Comparison of ENCODE assay signal across 8 cellular contexts in the genomic region with DNA sequence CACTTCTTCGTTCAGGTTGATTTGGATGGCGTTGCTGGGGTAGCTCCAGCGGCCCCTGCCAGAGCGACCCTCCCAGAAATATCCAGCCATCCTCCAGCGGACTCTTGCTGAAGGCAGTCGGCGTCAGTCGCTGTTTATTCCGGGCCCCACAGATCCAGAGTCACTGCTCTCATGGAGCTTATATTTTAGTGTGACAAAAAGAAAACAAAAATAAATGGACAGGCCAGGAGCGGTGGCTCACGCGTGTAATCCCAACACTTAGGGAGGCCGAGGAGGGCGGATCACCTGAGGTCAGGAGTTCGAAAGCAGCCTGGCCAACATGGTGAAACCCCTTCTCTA. TPM values are rescaled to one million over a fixed set of nuclear protein-coding genes. Genes with fewer than 3 reads are reported as not detected.
A peak's percentile ranks its signal among the peaks of the same experiment; 100 is the strongest.
DNase-seq lines count a peak whose midpoint lies in the region; ATAC-seq, FAIRE-seq and TF ChIP-seq lines count a peak whose summit lies in the region.

No MANE protein-coding gene starts in this region.

- H3K9me3 ChIP-seq in HEK293 (ENCODE audit: control insufficient read depth, insufficient read depth, low read depth, low read length) = no peaks in the 10 kb centered on the region
- H3K9me3 ChIP-seq in hepatocyte (ENCODE audit: low read depth) = no peaks in the 10 kb centered on the region
- no peaks in the 10 kb centered on the region for H3K9me3 ChIP-seq in smooth muscle cell (replicated peaks; ENCODE audit: low read depth)

- CTCF ChIA-PET in HEK293 (lab: Yijun Ruan, JAX) = interaction anchor here (0.5 to 5.5 kb wide), 6 partner anchors 13 to 691 kb away, joined by 3 to 45 read pairs (median 3); no protein-coding TSS in a partner anchor
- CTCF ChIA-PET in activated CD8-positive, alpha-beta T cell treated with anti-CD3 and anti-CD28 coated beads for 36 hours (lab: Charles Lee) = interaction anchor here (0.9 to 5.4 kb wide), 4 partner anchors 13 to 220 kb away, joined by 3 to 67 read pairs (median 4); a partner anchor contains a TSS

- H4K20me1 ChIP-seq in hepatocyte (ENCODE audit: insufficient read depth, poor library complexity, severe bottlenecking) (no peaks in the 10 kb centered on the region), smooth muscle cell (ENCODE audit: low read depth) (no peaks in the 10 kb centered on the region)

- H3K4me1 ChIP-seq in HEK293 (ENCODE audit: control insufficient read depth, insufficient read depth, low read length) (no peaks in the 10 kb centered on the region), hepatocyte (ENCODE audit: insufficient read depth) (peaks cover 13% of the 10 kb centered on the region), smooth muscle cell (ENCODE audit: low read depth) (peaks cover 6% of the 10 kb centered on the region)

- peaks cover 10% of the 10 kb centered on the region for H3K36me3 Mint-ChIP-seq in activated CD8-positive, alpha-beta T cell treated with anti-CD3 and anti-CD28 coated beads for 36 hours (ENCODE audit: low read depth)

- peak overlapping the region; percentile 86 for H3K4me2 ChIP-seq in hepatocyte
- peak overlapping the region; percentile 98 for H3K4me2 ChIP-seq in smooth muscle cell

- no peaks in the 10 kb centered on the region for H3K27me3 Mint-ChIP-seq in activated CD8-positive, alpha-beta T cell treated with anti-CD3 and anti-CD28 coated beads for 36 hours

- TF ChIP-seq CTCF in HEK293 (tag by site-specific recombination; IDR thresholded peaks at IDR 0.05) (no peak), hepatocyte (IDR thresholded peaks at IDR 0.05; ENCODE audit: poor library complexity) (no peak), smooth muscle cell (IDR thresholded peaks at IDR 0.05; ENCODE audit: borderline replicate concordance, insufficient read depth, poor library complexity, severe bottlenecking) (no peak), D721Med (IDR thresholded peaks at IDR 0.05; ENCODE audit: insufficient read depth, missing control alignments) (no peak)
- no peak for TF ChIP-seq CTCF in activated CD8-positive, alpha-beta T cell treated with anti-CD3 and anti-CD28 coated beads for 36 hours (IDR thresholded peaks at IDR 0.05)

- H3K4me1 Mint-ChIP-seq in activated CD8-positive, alpha-beta T cell treated with anti-CD3 and anti-CD28 coated beads for 36 hours (ENCODE audit: low read depth) = peaks cover 10% of the 10 kb centered on the region

- POLR2A ChIA-PET in HEK293 (lab: Yijun Ruan, JAX) = interaction anchor here (0.8 to 2.0 kb wide), 9 partner anchors 12 to 336 kb away, joined by 3 to 23 read pairs (median 5); a partner anchor contains a TSS
- POLR2A ChIA-PET in activated CD8-positive, alpha-beta T cell treated with anti-CD3 and anti-CD28 coated beads for 36 hours (lab: Charles Lee) = interaction anchor here (1.0 to 1.6 kb wide), 4 partner anchors 25 to 221 kb away, joined by 3 to 8 read pairs (median 4); a partner anchor contains a TSS

- DNase-seq in activated CD8-positive, alpha-beta T cell treated with anti-CD3 and anti-CD28 coated beads for 36 hours = no peak
- DNase-seq in hepatocyte (ENCODE audit: low spot score) (no peak), smooth muscle cell (lab: John Stamatoyannopoulos, UW; ENCODE audit: unreplicated experiment) (no peak), GM12892 (ENCODE audit: insufficient read length) (no peak), D721Med (ENCODE audit: insufficient read length, low spot score) (no peak), DMS153 (lab: John Stamatoyannopoulos, UW) (no peak)

- peaks cover 14 to 22% of the 10 kb centered on the region in 2 experiments for H3K36me3 ChIP-seq in HEK293 (ENCODE audit: control insufficient read depth in 2 of 2, insufficient read depth in 1 of 2, low read length in 2 of 2)
- no peaks in the 10 kb centered on the region for H3K36me3 ChIP-seq in hepatocyte (replicated peaks; ENCODE audit: insufficient read depth, low read depth)
- H3K36me3 ChIP-seq in smooth muscle cell (ENCODE audit: low read depth) = no peaks in the 10 kb centered on the region

- peak overlapping the region; percentile 94 for H3K9ac ChIP-seq in smooth muscle cell (ENCODE audit: low read depth)

- H3K9me3 Mint-ChIP-seq in activated CD8-positive, alpha-beta T cell treated with anti-CD3 and anti-CD28 coated beads for 36 hours = no peaks in the 10 kb centered on the region

- H3K27ac ChIP-seq in HEK293 (ENCODE audit: extremely low read depth, low read depth, low read length) = peak overlapping the region; percentile 69
- peak overlapping the region; percentile 96 for H3K27ac ChIP-seq in hepatocyte
- peak overlapping the region; percentile 96 for H3K27ac ChIP-seq in smooth muscle cell (ENCODE audit: low read depth)

- 8% methylated on average over 15 of the region's 15 CpGs for WGBS in hepatocyte (ENCODE audit: low lambda C conversion rate, missing lambda C conversion rate)
- 9% methylated on average over 15 of the region's 15 CpGs for WGBS in smooth muscle cell (ENCODE audit: low lambda C conversion rate)

- no peaks in the 10 kb centered on the region for H3F3A ChIP-seq in smooth muscle cell (ENCODE audit: low read depth)

- no peak for FAIRE-seq in GM12892 (lab: Jason Lieb, UNC)
- FAIRE-seq in D721Med (lab: Jason Lieb, UNC) = no peak

- H2AFZ ChIP-seq in hepatocyte (peak overlapping the region; percentile 87), smooth muscle cell (ENCODE audit: low read depth) (peak overlapping the region; percentile 87)

- H3K27ac Mint-ChIP-seq in activated CD8-positive, alpha-beta T cell treated with anti-CD3 and anti-CD28 coated beads for 36 hours = peak overlapping the region; percentile 81

- no peak for TF ChIP-seq POLR2A in GM12892 (IDR thresholded peaks at IDR 0.05; ENCODE audit: low read depth, low read length)

- intact Hi-C loops in activated CD8-positive, alpha-beta T cell treated with anti-CD3 and anti-CD28 coated beads for 36 hours (cut with micrococcal nuclease) = no loop called here

- peak; percentile 8 for ATAC-seq in activated CD8-positive, alpha-beta T cell treated with anti-CD3 and anti-CD28 coated beads for 36 hours
- no peak for ATAC-seq in GM19351 (IDR thresholded peaks at IDR 0.05; ENCODE audit: unreplicated experiment)

- H3K4me3 ChIP-seq in HEK293 (ENCODE audit: low read depth, low read length) (peak overlapping the region; percentile 84), hepatocyte (peak overlapping the region; percentile 83), smooth muscle cell (peak overlapping the region; percentile 95)

- H3K4me3 Mint-ChIP-seq in activated CD8-positive, alpha-beta T cell treated with anti-CD3 and anti-CD28 coated beads for 36 hours = peak overlapping the region; percentile 99

- H3K79me2 ChIP-seq in hepatocyte (peaks cover 30% of the 10 kb centered on the region), smooth muscle cell (ENCODE audit: low read depth) (peaks cover 11% of the 10 kb centered on the region)

- H3K27me3 ChIP-seq in hepatocyte (no peaks in the 10 kb centered on the region), smooth muscle cell (ENCODE audit: low read depth) (peaks cover 4% of the 10 kb centered on the region)

- H3K9me2 ChIP-seq in hepatocyte (replicated peaks; ENCODE audit: insufficient read depth) = no peaks in the 10 kb centered on the region

TF ChIP-seq in HEK293, 187 proteins besides CTCF, POLR2A, EP300 and RAD21 (continues in another document):
- TF ChIP-seq ZNF596 (tag by site-specific recombination; IDR thresholded peaks at IDR 0.05) (no peak), ZNF544 (tag by site-specific recombination; IDR thresholded peaks at IDR 0.05) (no peak), ZNF239 (tag by site-specific recombination; IDR thresholded peaks at IDR 0.05) (no peak), ZNF785 (tag by site-specific recombination; IDR thresholded peaks at IDR 0.05) (no peak), ZNF530 (tag by site-specific recombination; IDR thresholded peaks at IDR 0.05; ENCODE audit: low read depth) (no peak), TRIM28 (IDR thresholded peaks at IDR 0.05; ENCODE audit: borderline replicate concordance, low read length) (no peak), ZNF354C (tag by site-specific recombination; IDR thresholded peaks at IDR 0.05; ENCODE audit: borderline replicate concordance, low read depth) (no peak)
- TF ChIP-seq, protein P1, sequence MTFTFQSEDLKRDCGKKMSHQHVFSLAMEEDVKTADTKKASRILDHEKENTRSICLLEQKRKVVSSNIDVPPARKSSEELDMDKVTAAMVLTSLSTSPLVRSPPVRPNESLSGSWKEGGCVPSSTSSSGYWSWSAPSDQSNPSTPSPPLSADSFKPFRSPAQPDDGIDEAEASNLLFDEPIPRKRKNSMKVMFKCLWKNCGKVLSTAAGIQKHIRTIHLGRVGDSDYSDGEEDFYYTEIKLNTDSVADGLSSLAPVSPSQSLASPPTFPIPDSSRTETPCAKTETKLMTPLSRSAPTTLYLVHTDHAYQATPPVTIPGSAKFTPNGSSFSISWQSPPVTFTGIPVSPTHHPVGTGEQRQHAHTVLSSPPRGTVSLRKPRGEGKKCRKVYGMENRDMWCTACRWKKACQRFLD (tag by site-specific recombination; IDR thresholded peaks at IDR 0.05) = no peak
- TF ChIP-seq, protein P2, sequence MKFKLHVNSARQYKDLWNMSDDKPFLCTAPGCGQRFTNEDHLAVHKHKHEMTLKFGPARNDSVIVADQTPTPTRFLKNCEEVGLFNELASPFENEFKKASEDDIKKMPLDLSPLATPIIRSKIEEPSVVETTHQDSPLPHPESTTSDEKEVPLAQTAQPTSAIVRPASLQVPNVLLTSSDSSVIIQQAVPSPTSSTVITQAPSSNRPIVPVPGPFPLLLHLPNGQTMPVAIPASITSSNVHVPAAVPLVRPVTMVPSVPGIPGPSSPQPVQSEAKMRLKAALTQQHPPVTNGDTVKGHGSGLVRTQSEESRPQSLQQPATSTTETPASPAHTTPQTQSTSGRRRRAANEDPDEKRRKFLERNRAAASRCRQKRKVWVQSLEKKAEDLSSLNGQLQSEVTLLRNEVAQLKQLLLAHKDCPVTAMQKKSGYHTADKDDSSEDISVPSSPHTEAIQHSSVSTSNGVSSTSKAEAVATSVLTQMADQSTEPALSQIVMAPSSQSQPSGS (tag by site-specific recombination; IDR thresholded peaks at IDR 0.05; ENCODE audit: low read depth) = no peak
- TF ChIP-seq, protein P3, sequence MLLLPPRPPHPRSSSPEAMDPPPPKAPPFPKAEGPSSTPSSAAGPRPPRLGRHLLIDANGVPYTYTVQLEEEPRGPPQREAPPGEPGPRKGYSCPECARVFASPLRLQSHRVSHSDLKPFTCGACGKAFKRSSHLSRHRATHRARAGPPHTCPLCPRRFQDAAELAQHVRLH (tag by site-specific recombination; IDR thresholded peaks at IDR 0.05) = no peak

RNA-seq across cellular contexts. Expression of a gene that starts 0.8 kb away (rescaled TPM):
- total RNA-seq in activated CD8-positive, alpha-beta T cell treated with anti-CD3 and anti-CD28 coated beads for 36 hours = 10 to 100 TPM; 36.2 to 39.5 TPM
- 32.6 and 35.7 TPM in 2 replicates for total RNA-seq in hepatocyte
- polyA plus RNA-seq in hepatocyte = 60.1 and 61.8 TPM in 2 replicates
- total RNA-seq in smooth muscle cell = 23.3 and 26.8 TPM in 2 replicates
- polyA plus RNA-seq in smooth muscle cell = 41.9 and 49.1 TPM in 2 replicates
- polyA plus RNA-seq in GM12892 (2012; ENCODE audit: missing spikeins) = 31.0 TPM

RNA-seq across cellular contexts. Expression of a gene that starts 27.6 kb away (rescaled TPM):
- under 1 TPM; 0.31 to 0.63 TPM for total RNA-seq in activated CD8-positive, alpha-beta T cell treated with anti-CD3 and anti-CD28 coated beads for 36 hours
- 0.40 TPM in 1 of 2 replicates, not detected in the other for total RNA-seq in hepatocyte
- polyA plus RNA-seq in hepatocyte = 0.91 and 1.0 TPM in 2 replicates
- total RNA-seq in smooth muscle cell = 0.58 TPM in 1 of 2 replicates, not detected in the other
- polyA plus RNA-seq in smooth muscle cell = 0.96 and 1.9 TPM in 2 replicates
- polyA plus RNA-seq in GM12892 (2012; ENCODE audit: missing spikeins) = 0.42 TPM
